In genomic region chr1:151290709-151291303, GRCh38 we compare ENCODE assay signal across 27 cellular contexts. TPM values are rescaled to one million over a fixed set of nuclear protein-coding genes. Genes with fewer than 3 reads are reported as not detected.
DNase-seq lines count a peak whose midpoint lies in the region; ATAC-seq, FAIRE-seq and TF ChIP-seq lines count a peak whose summit lies in the region.
"Had no signal": no experiment of that assay in that cellular context is flagged by ENCODE, and none has a peak within 500 bp of the region (broad histone marks: within the 10 kb centered on the region; RNA-seq: fewer than 3 reads in every experiment).

No MANE protein-coding gene starts in this region.

- TF ChIP-seq CTCF in A549 (IDR thresholded peaks at IDR 0.05) (no peak), K562 (IDR thresholded peaks at IDR 0.05 in 2 of 3, conservative IDR thresholded peaks at IDR 0.05 in 1 of 3; ENCODE audit: insufficient read depth in 2 of 3, low read depth in 1 of 3, low read length in 3 of 3) (no peak), left lung (IDR thresholded peaks at IDR 0.05) (no peak), upper lobe of right lung (IDR thresholded peaks at IDR 0.05) (no peak)

- H3K9me3 Mint-ChIP-seq in natural killer cell treated with Interleukin-12 subunit alpha and Interleukin-12 subunit beta and Interleukin-15 and Interleukin-18, amount 100 ng/mL, for 72 hours: no peaks in the 10 kb centered on the region
- H3K9me3 Mint-ChIP-seq in activated CD4-positive, alpha-beta T cell treated with anti-CD3 and anti-CD28 coated beads for 36 hours (ENCODE audit: low read depth): no peaks in the 10 kb centered on the region
- H3K9me3 Mint-ChIP-seq in activated naive CD8-positive, alpha-beta T cell treated with anti-CD3 and anti-CD28 coated beads, Interleukin-2, amount 50 U/mL, for 24 hours: no peaks in the 10 kb centered on the region
- H3K9me3 Mint-ChIP-seq: activated CD4-positive, alpha-beta T cell treated with anti-CD3 and anti-CD28 coated beads, Interleukin-2, amount 10 ng/mL, durations not matched to agents 24 days and 14 days; activated naive CD4-positive, alpha-beta T cell treated with anti-CD3 and anti-CD28 coated beads, Interleukin-2, amount 50 U/mL, for 24 hours had no signal

- H3K79me2 ChIP-seq in K562 (ENCODE audit: control insufficient read depth, insufficient read depth, low read length): no peaks in the 10 kb centered on the region; the same call in 1 of the 3 replicates

- H3K4me3 Mint-ChIP-seq in natural killer cell treated with Interleukin-12 subunit alpha and Interleukin-12 subunit beta and Interleukin-15 and Interleukin-18, amount 100 ng/mL, for 72 hours: peak overlapping the region; percentile 55
- H3K4me3 Mint-ChIP-seq in activated CD4-positive, alpha-beta T cell treated with anti-CD3 and anti-CD28 coated beads for 36 hours: no peak overlapping the region
- H3K4me3 Mint-ChIP-seq in activated naive CD8-positive, alpha-beta T cell treated with anti-CD3 and anti-CD28 coated beads, Interleukin-2, amount 50 U/mL, for 24 hours: no peak overlapping the region
- H3K4me3 Mint-ChIP-seq: activated CD4-positive, alpha-beta T cell treated with anti-CD3 and anti-CD28 coated beads, Interleukin-2, amount 10 ng/mL, durations not matched to agents 24 days and 14 days; activated naive CD4-positive, alpha-beta T cell treated with anti-CD3 and anti-CD28 coated beads, Interleukin-2, amount 50 U/mL, for 24 hours had no signal

- POLR2A ChIA-PET in A549 (lab: Yijun Ruan, JAX) (no interaction called here), K562 (lab: Yijun Ruan, JAX) (interaction anchor here (0.7 to 1.2 kb wide), 2 partner anchors 10 to 12 kb away, joined by 3 to 5 read pairs; no protein-coding TSS in a partner anchor)
- POLR2A ChIA-PET in activated CD4-positive, alpha-beta T cell treated with anti-CD3 and anti-CD28 coated beads for 36 hours (lab: Charles Lee): no interaction called here

- no peak for ATAC-seq in A549
- ATAC-seq in K562: peak; percentile 4; the same call in 2 of the 3 replicates
- peak; percentile 81 to 85 for ATAC-seq in natural killer cell treated with Interleukin-12 subunit alpha and Interleukin-12 subunit beta and Interleukin-15 and Interleukin-18, amount 100 ng/mL, for 72 hours
- ATAC-seq in left lung: no peak
- no peak for ATAC-seq in activated CD4-positive, alpha-beta T cell treated with anti-CD3 and anti-CD28 coated beads for 36 hours
- no peak for ATAC-seq in upper lobe of right lung
- no peak for ATAC-seq in activated naive CD8-positive, alpha-beta T cell treated with anti-CD3 and anti-CD28 coated beads, Interleukin-2, amount 50 U/mL, for 24 hours

- peaks cover 32 to 42% of the 10 kb centered on the region in 2 donors for H3K4me1 Mint-ChIP-seq in natural killer cell treated with Interleukin-12 subunit alpha and Interleukin-12 subunit beta and Interleukin-15 and Interleukin-18, amount 100 ng/mL, for 72 hours (ENCODE audit: low read depth in 2 of 2)
- H3K4me1 Mint-ChIP-seq in activated CD4-positive, alpha-beta T cell treated with anti-CD3 and anti-CD28 coated beads for 36 hours: no peaks in the 10 kb centered on the region
- H3K4me1 Mint-ChIP-seq in activated naive CD8-positive, alpha-beta T cell treated with anti-CD3 and anti-CD28 coated beads, Interleukin-2, amount 50 U/mL, for 24 hours: peaks cover 6% of the 10 kb centered on the region

- no peaks in the 10 kb centered on the region for H3K27me3 Mint-ChIP-seq in natural killer cell treated with Interleukin-12 subunit alpha and Interleukin-12 subunit beta and Interleukin-15 and Interleukin-18, amount 100 ng/mL, for 72 hours
- H3K27me3 Mint-ChIP-seq in activated CD4-positive, alpha-beta T cell treated with anti-CD3 and anti-CD28 coated beads for 36 hours: no peaks in the 10 kb centered on the region
- H3K27me3 Mint-ChIP-seq in activated naive CD8-positive, alpha-beta T cell treated with anti-CD3 and anti-CD28 coated beads, Interleukin-2, amount 50 U/mL, for 24 hours: no peaks in the 10 kb centered on the region
- H3K27me3 Mint-ChIP-seq: activated CD4-positive, alpha-beta T cell treated with anti-CD3 and anti-CD28 coated beads, Interleukin-2, amount 10 ng/mL, durations not matched to agents 24 days and 14 days; activated naive CD4-positive, alpha-beta T cell treated with anti-CD3 and anti-CD28 coated beads, Interleukin-2, amount 50 U/mL, for 24 hours had no signal

- H3K36me3 Mint-ChIP-seq in natural killer cell treated with Interleukin-12 subunit alpha and Interleukin-12 subunit beta and Interleukin-15 and Interleukin-18, amount 100 ng/mL, for 72 hours: peaks cover 11% of the 10 kb centered on the region
- peaks cover 43% of the 10 kb centered on the region for H3K36me3 Mint-ChIP-seq in activated CD4-positive, alpha-beta T cell treated with anti-CD3 and anti-CD28 coated beads for 36 hours (ENCODE audit: low read depth)
- H3K36me3 Mint-ChIP-seq in activated naive CD8-positive, alpha-beta T cell treated with anti-CD3 and anti-CD28 coated beads, Interleukin-2, amount 50 U/mL, for 24 hours (ENCODE audit: low read depth): peaks cover 33% of the 10 kb centered on the region

- in situ Hi-C loops in GM18951 (cut with MboI; ENCODE audit: low sequenced_read_pairs, unreplicated experiment) (no loop called here), K562 (cut with MboI) (no loop called here)

- no peak for TF ChIP-seq EP300 in A549 (IDR thresholded peaks at IDR 0.05)
- TF ChIP-seq EP300 in K562 (IDR thresholded peaks at IDR 0.05; ENCODE audit: low read length): no peak

- 90% methylated on average over 14 of the region's 19 CpGs for WGBS in A549 (ENCODE audit: missing lambda C conversion rate)
- 90% methylated on average over 19 of the region's 19 CpGs for WGBS in K562 (ENCODE audit: insufficient coverage, low coverage, missing lambda C conversion rate)

- no peaks in the 10 kb centered on the region for H3K27me3 ChIP-seq in K562 (ENCODE audit: control insufficient read depth in 2 of 2, insufficient read depth in 2 of 2, low read length in 2 of 2)
- no peaks in the 10 kb centered on the region for H3K27me3 ChIP-seq in left lung
- no peaks in the 10 kb centered on the region for H3K27me3 ChIP-seq in upper lobe of right lung
- H3K27me3 ChIP-seq: ascending aorta had no signal

- BruUV-seq in K562 (replicated peaks; lab: Mats Ljungman, UMichigan): no TSS peak

- CTCF ChIA-PET in A549 (lab: Yijun Ruan, JAX): interaction anchor here (0.7 to 2.4 kb wide), 2 partner anchors 10 to 50 kb away, joined by 3 to 9 read pairs; no protein-coding TSS in a partner anchor
- CTCF ChIA-PET in K562 (lab: Yijun Ruan, JAX; ENCODE audit: low intra/inter-chr PET ratio): no interaction called here
- CTCF ChIA-PET in activated CD4-positive, alpha-beta T cell treated with anti-CD3 and anti-CD28 coated beads for 36 hours (lab: Charles Lee): interaction anchor here (0.7 kb wide), 1 partner anchor 50 kb away, joined by 5 read pairs; no protein-coding TSS in a partner anchor

- H3K27ac ChIP-seq in A549: no peak overlapping the region
- H3K27ac ChIP-seq in K562 (ENCODE audit: extremely low read depth, low read depth, low read length): no peak overlapping the region
- no peak overlapping the region for H3K27ac ChIP-seq in left lung
- no peak overlapping the region for H3K27ac ChIP-seq in upper lobe of right lung
- H3K27ac ChIP-seq: ascending aorta, C4-2B, SK-N-MC had no signal

- H3K4me3 ChIP-seq in A549 (no peak overlapping the region), K562 (no peak overlapping the region), left lung (no peak overlapping the region), upper lobe of right lung (no peak overlapping the region)
- H3K4me3 ChIP-seq: ascending aorta, lung, SK-N-MC had no signal

- no peaks in the 10 kb centered on the region for H3K4me1 ChIP-seq in A549
- H3K4me1 ChIP-seq in K562 (replicated peaks in 1 of 2; ENCODE audit: control insufficient read depth in 2 of 2, insufficient read depth in 2 of 2, low read length in 2 of 2): peaks cover 0 to 30% of the 10 kb centered on the region in 2 experiments; a peak in 2 of 5 replicates
- peaks cover 0 to 3% of the 10 kb centered on the region in 2 donors for H3K4me1 ChIP-seq in left lung
- H3K4me1 ChIP-seq in upper lobe of right lung: no peaks in the 10 kb centered on the region
- H3K4me1 ChIP-seq: ascending aorta had no signal

- H3K27ac Mint-ChIP-seq in natural killer cell treated with Interleukin-12 subunit alpha and Interleukin-12 subunit beta and Interleukin-15 and Interleukin-18, amount 100 ng/mL, for 72 hours: peak overlapping the region; percentile 76 to 82
- H3K27ac Mint-ChIP-seq in activated CD4-positive, alpha-beta T cell treated with anti-CD3 and anti-CD28 coated beads for 36 hours: no peak overlapping the region
- H3K27ac Mint-ChIP-seq in activated naive CD8-positive, alpha-beta T cell treated with anti-CD3 and anti-CD28 coated beads, Interleukin-2, amount 50 U/mL, for 24 hours: no peak overlapping the region
- H3K27ac Mint-ChIP-seq: activated naive CD4-positive, alpha-beta T cell treated with anti-CD3 and anti-CD28 coated beads, Interleukin-2, amount 50 U/mL, for 24 hours had no signal

- no peak overlapping the region for H2AFZ ChIP-seq in K562 (ENCODE audit: low read depth, low read length)

- peaks cover 7% of the 10 kb centered on the region for H3K9me1 ChIP-seq in K562 (ENCODE audit: control insufficient read depth, insufficient read depth, low read length)

- H3K4me2 ChIP-seq in A549: no peak overlapping the region
- no peak overlapping the region for H3K4me2 ChIP-seq in K562 (ENCODE audit: insufficient read depth, low read length)

- H4K20me1 ChIP-seq in K562 (replicated peaks; ENCODE audit: control insufficient read depth, insufficient read depth, low read length): peaks cover 9% of the 10 kb centered on the region; the same call in 1 of the 2 replicates

- DNase-seq in A549 (ENCODE audit: low read depth in 1 of 2, low spot score in 1 of 2) (no peak), K562 (ENCODE audit: extremely low read depth in 1 of 4, low spot score in 3 of 4) (no peak), left lung (no peak), upper lobe of right lung (no peak)
- DNase-seq in natural killer cell treated with Interleukin-12 subunit alpha and Interleukin-12 subunit beta and Interleukin-15 and Interleukin-18, amount 100 ng/mL, for 72 hours (ENCODE audit: low spot score): peak; percentile 83
- no peak for DNase-seq in activated CD4-positive, alpha-beta T cell treated with anti-CD3 and anti-CD28 coated beads for 36 hours
- no peak for DNase-seq in activated naive CD8-positive, alpha-beta T cell treated with anti-CD3 and anti-CD28 coated beads, Interleukin-2, amount 50 U/mL, for 24 hours
- DNase-seq: ACHN; activated CD4-positive, alpha-beta T cell treated with anti-CD3 and anti-CD28 coated beads, Interleukin-2, amount 10 ng/mL, durations not matched to agents 24 days and 14 days; caudate nucleus; EL; Karpas-422; kidney; NCI-H1694; NCI-H526; occipital lobe; small intestine; stimulated activated CD4-positive, alpha-beta T cell treated with anti-CD3 and anti-CD28 coated beads, Interleukin-2, amount 100 ng/mL, for 24 hours; T-helper 2 cell had no signal

- TF ChIP-seq RAD21 in A549 (conservative IDR thresholded peaks at IDR 0.05 in 1 of 2, IDR thresholded peaks at IDR 0.05 in 1 of 2) (no peak), K562 (CRISPR knock-in tag; conservative IDR thresholded peaks at IDR 0.05 in 1 of 2, IDR thresholded peaks at IDR 0.05 in 1 of 2) (no peak)

- TF ChIP-seq POLR2A in A549 (IDR thresholded peaks at IDR 0.05; ENCODE audit: low read length): no peak
- peak; percentile 31 for TF ChIP-seq POLR2A in GM18951 (IDR thresholded peaks at IDR 0.05; ENCODE audit: extremely low read depth, insufficient read depth, insufficient read length)
- TF ChIP-seq POLR2A in K562 (conservative IDR thresholded peaks at IDR 0.05): peak; percentile 54; the same call in 1 of the 2 replicates

- H3K36me3 ChIP-seq in K562 (ENCODE audit: control insufficient read depth, insufficient read depth, low read length): peaks cover 97% of the 10 kb centered on the region; the same call in 2 of the 3 replicates
- peaks cover 0 to 100% of the 10 kb centered on the region in 2 donors for H3K36me3 ChIP-seq in left lung
- H3K36me3 ChIP-seq in upper lobe of right lung: peaks cover 98% of the 10 kb centered on the region

- H3K9ac ChIP-seq in K562 (ENCODE audit: insufficient read depth in 1 of 2, low read depth in 2 of 2, low read length in 2 of 2): peak overlapping the region in 1 of 2 experiments; percentile 55; a peak in 1 of 4 replicates

- intact Hi-C loops in K562 (cut with micrococcal nuclease) (no loop called here), left lung (cut with DNase I) (no loop called here), upper lobe of right lung (cut with DNase I) (no loop called here)
- intact Hi-C loops in activated CD4-positive, alpha-beta T cell treated with anti-CD3 and anti-CD28 coated beads for 36 hours (cut with DNase I, micrococcal nuclease): loop anchor here in 1 of 2 experiments (1.0 kb wide), 1 partner anchor 8 kb away; no protein-coding TSS in a partner anchor

- FAIRE-seq in A549 (lab: Jason Lieb, UNC): no peak
- FAIRE-seq in K562 (lab: Jason Lieb, UNC): no peak
- FAIRE-seq: HTR-8/SVneo, kidney, small intestine, urothelium cell line had no signal

- H3K9me3 ChIP-seq in A549: no peaks in the 10 kb centered on the region
- H3K9me3 ChIP-seq in K562 (replicated peaks; ENCODE audit: control insufficient read depth, insufficient read depth, low read depth, low read length): no peaks in the 10 kb centered on the region
- H3K9me3 ChIP-seq in left lung: no peaks in the 10 kb centered on the region
- no peaks in the 10 kb centered on the region for H3K9me3 ChIP-seq in upper lobe of right lung
- H3K9me3 ChIP-seq: ascending aorta had no signal

RNA-seq across cellular contexts. Expression of gene ZNF687, which starts 8.7 kb away (rescaled TPM):
- 14.0 and 14.3 TPM in 2 replicates for polyA plus RNA-seq in A549 (2011; rRNA removed)
- polyA plus RNA-seq in A549 (2012; cell fraction: cytosol; rRNA removed): 12.8 and 19.3 TPM in 2 replicates
- 34.6 and 46.3 TPM in 2 replicates for polyA plus RNA-seq in A549 (2012; cell fraction: nucleus; rRNA removed)
- polyA plus RNA-seq in A549 (2017; fragmentation: RNase III; extraction: RNeasy Plus Mini Kit Qiagen cat#74134 plus additional on column Dnase treatment): 16.3 to 18.4 TPM (median 17.5 TPM) in 3 replicates
- 52.0 and 52.8 TPM in 2 replicates for polyA minus RNA-seq in A549 (2011; rRNA and poly(A)+ RNA removed)
- 31.3 and 87.1 TPM in 2 replicates for total RNA-seq in K562 (2011; cell fraction: chromatin; rRNA removed; ENCODE audit: low replicate concordance)
- 63.7 and 79.5 TPM in 2 replicates for total RNA-seq in K562 (2011; cell fraction: nucleolus; rRNA removed)
- 34.4 and 45.7 TPM in 2 replicates for total RNA-seq in K562 (2011; cell fraction: nucleoplasm; rRNA removed)
- 12.3 and 15.6 TPM in 2 replicates for total RNA-seq in K562 (2014; rRNA removed)
- total RNA-seq in K562 (2014; rRNA removed; fragmentation: Illumina TruSeq; extraction: Trizol): 5.1 and 6.9 TPM in 2 replicates
- 10.6 and 10.7 TPM in 2 replicates for total RNA-seq in K562 (2015; rRNA removed; fragmentation: Illumina TruSeq; extraction: Trizol)
- total RNA-seq in K562 (2021): 22.7 and 26.4 TPM in 2 replicates
- polyA plus RNA-seq in K562 (2011; rRNA removed): 9.0 and 16.9 TPM in 2 replicates
- polyA plus RNA-seq in K562 (2011; cell fraction: cytosol; rRNA removed): 18.6 and 24.5 TPM in 2 replicates
- polyA plus RNA-seq in K562 (2011; cell fraction: nucleus; rRNA removed): 32.1 and 47.9 TPM in 2 replicates
- polyA plus RNA-seq in K562 (2012): 14.2 and 25.5 TPM in 2 replicates
- polyA plus RNA-seq in K562 (2014; fragmentation: Illumina TruSeq; extraction: Trizol): 11.5 and 14.4 TPM in 2 replicates
- under 1 TPM; 0.13 to 0.21 TPM for polyA plus RNA-seq in K562 (2014; fragmentation: Nextera tagmentation; extraction: Ambion mirVana)
- 12.8 and 13.2 TPM in 2 replicates for polyA plus RNA-seq in K562 (2014; rRNA removed)
- polyA minus RNA-seq in K562 (2011; rRNA and poly(A)+ RNA removed): 15.5 and 16.2 TPM in 2 replicates
- polyA minus RNA-seq in K562 (2011; cell fraction: cytosol; rRNA and poly(A)+ RNA removed): 19.1 and 23.9 TPM in 2 replicates
- polyA minus RNA-seq in K562 (2011; cell fraction: nucleus; rRNA and poly(A)+ RNA removed): 33.4 and 47.0 TPM in 2 replicates
- total RNA-seq in natural killer cell treated with Interleukin-12 subunit alpha and Interleukin-12 subunit beta and Interleukin-15 and Interleukin-18, amount 100 ng/mL, for 72 hours: 10 to 100 TPM; 29.1 to 31.2 TPM
- total RNA-seq in left lung: 10 to 100 TPM; 17.7 to 22.8 TPM
- 10 to 100 TPM; 27.2 to 30.1 TPM for total RNA-seq in activated CD4-positive, alpha-beta T cell treated with anti-CD3 and anti-CD28 coated beads for 36 hours
- total RNA-seq in upper lobe of right lung: 22.5 TPM

RNA-seq across cellular contexts. Expression of gene PSMD4, which starts 36.3 kb away (rescaled TPM):
- 241 and 265 TPM in 2 replicates for polyA plus RNA-seq in A549 (2011; rRNA removed)
- 356 and 395 TPM in 2 replicates for polyA plus RNA-seq in A549 (2012; cell fraction: cytosol; rRNA removed)
- polyA plus RNA-seq in A549 (2012; cell fraction: nucleus; rRNA removed): 270 and 344 TPM in 2 replicates
- 207 to 218 TPM (median 210 TPM) in 3 replicates for polyA plus RNA-seq in A549 (2017; fragmentation: RNase III; extraction: RNeasy Plus Mini Kit Qiagen cat#74134 plus additional on column Dnase treatment)
- polyA minus RNA-seq in A549 (2011; rRNA and poly(A)+ RNA removed): 218 and 220 TPM in 2 replicates
- 204 and 285 TPM in 2 replicates for total RNA-seq in K562 (2011; cell fraction: chromatin; rRNA removed; ENCODE audit: low replicate concordance)
- total RNA-seq in K562 (2011; cell fraction: nucleolus; rRNA removed): 154 and 177 TPM in 2 replicates
- 184 and 195 TPM in 2 replicates for total RNA-seq in K562 (2011; cell fraction: nucleoplasm; rRNA removed)
- total RNA-seq in K562 (2014; rRNA removed): 298 and 306 TPM in 2 replicates
- total RNA-seq in K562 (2014; rRNA removed; fragmentation: Illumina TruSeq; extraction: Trizol): 322 and 353 TPM in 2 replicates
- total RNA-seq in K562 (2015; rRNA removed; fragmentation: Illumina TruSeq; extraction: Trizol): 291 and 295 TPM in 2 replicates
- total RNA-seq in K562 (2021): 243 and 255 TPM in 2 replicates
- polyA plus RNA-seq in K562 (2011; rRNA removed): 298 and 324 TPM in 2 replicates
- polyA plus RNA-seq in K562 (2011; cell fraction: cytosol; rRNA removed): 395 and 420 TPM in 2 replicates
- polyA plus RNA-seq in K562 (2011; cell fraction: nucleus; rRNA removed): 143 and 175 TPM in 2 replicates
- 260 and 366 TPM in 2 replicates for polyA plus RNA-seq in K562 (2012)
- 283 and 307 TPM in 2 replicates for polyA plus RNA-seq in K562 (2014; fragmentation: Illumina TruSeq; extraction: Trizol)
- polyA plus RNA-seq in K562 (2014; fragmentation: Nextera tagmentation; extraction: Ambion mirVana): 100 to 1,000 TPM; 194 to 243 TPM
- polyA plus RNA-seq in K562 (2014; rRNA removed): 302 and 313 TPM in 2 replicates
- polyA minus RNA-seq in K562 (2011; rRNA and poly(A)+ RNA removed): 332 and 377 TPM in 2 replicates
- 124 and 136 TPM in 2 replicates for polyA minus RNA-seq in K562 (2011; cell fraction: cytosol; rRNA and poly(A)+ RNA removed)
- 48.2 and 62.2 TPM in 2 replicates for polyA minus RNA-seq in K562 (2011; cell fraction: nucleus; rRNA and poly(A)+ RNA removed)
- 100 to 1,000 TPM; 193 to 235 TPM for total RNA-seq in natural killer cell treated with Interleukin-12 subunit alpha and Interleukin-12 subunit beta and Interleukin-15 and Interleukin-18, amount 100 ng/mL, for 72 hours
- total RNA-seq in left lung: 100 to 1,000 TPM; 104 to 153 TPM
- 100 to 1,000 TPM; 187 to 243 TPM for total RNA-seq in activated CD4-positive, alpha-beta T cell treated with anti-CD3 and anti-CD28 coated beads for 36 hours
- total RNA-seq in upper lobe of right lung: 112 TPM

RNA-seq across cellular contexts. Expression of gene PI4KB, which starts 36.4 kb away (rescaled TPM):
- 34.4 and 37.7 TPM in 2 replicates for polyA plus RNA-seq in A549 (2011; rRNA removed)
- polyA plus RNA-seq in A549 (2012; cell fraction: cytosol; rRNA removed): 32.3 and 37.4 TPM in 2 replicates
- 37.4 and 40.0 TPM in 2 replicates for polyA plus RNA-seq in A549 (2012; cell fraction: nucleus; rRNA removed)
- polyA plus RNA-seq in A549 (2017; fragmentation: RNase III; extraction: RNeasy Plus Mini Kit Qiagen cat#74134 plus additional on column Dnase treatment): 26.3 to 27.6 TPM (median 26.8 TPM) in 3 replicates
- 78.2 and 106 TPM in 2 replicates for polyA minus RNA-seq in A549 (2011; rRNA and poly(A)+ RNA removed)
- total RNA-seq in K562 (2011; cell fraction: chromatin; rRNA removed; ENCODE audit: low replicate concordance): 172 and 273 TPM in 2 replicates
- 144 and 147 TPM in 2 replicates for total RNA-seq in K562 (2011; cell fraction: nucleolus; rRNA removed)
- total RNA-seq in K562 (2011; cell fraction: nucleoplasm; rRNA removed): 134 and 144 TPM in 2 replicates
- total RNA-seq in K562 (2014; rRNA removed): 45.1 and 62.4 TPM in 2 replicates
- 20.5 and 27.9 TPM in 2 replicates for total RNA-seq in K562 (2014; rRNA removed; fragmentation: Illumina TruSeq; extraction: Trizol)
- total RNA-seq in K562 (2015; rRNA removed; fragmentation: Illumina TruSeq; extraction: Trizol): 30.1 and 32.8 TPM in 2 replicates
- 51.8 and 54.3 TPM in 2 replicates for total RNA-seq in K562 (2021)
- polyA plus RNA-seq in K562 (2011; rRNA removed): 65.4 and 78.3 TPM in 2 replicates
- polyA plus RNA-seq in K562 (2011; cell fraction: cytosol; rRNA removed): 75.5 and 76.8 TPM in 2 replicates
- 206 and 207 TPM in 2 replicates for polyA plus RNA-seq in K562 (2011; cell fraction: nucleus; rRNA removed)
- 38.3 and 59.7 TPM in 2 replicates for polyA plus RNA-seq in K562 (2012)
- 55.8 and 58.0 TPM in 2 replicates for polyA plus RNA-seq in K562 (2014; fragmentation: Illumina TruSeq; extraction: Trizol)
- polyA plus RNA-seq in K562 (2014; fragmentation: Nextera tagmentation; extraction: Ambion mirVana): 1 to 10 TPM; 3.1 to 8.9 TPM
- polyA plus RNA-seq in K562 (2014; rRNA removed): 45.9 and 67.2 TPM in 2 replicates
- polyA minus RNA-seq in K562 (2011; rRNA and poly(A)+ RNA removed): 89.6 and 112 TPM in 2 replicates
- polyA minus RNA-seq in K562 (2011; cell fraction: cytosol; rRNA and poly(A)+ RNA removed): 33.2 and 48.9 TPM in 2 replicates
- 41.1 and 46.8 TPM in 2 replicates for polyA minus RNA-seq in K562 (2011; cell fraction: nucleus; rRNA and poly(A)+ RNA removed)
- total RNA-seq in natural killer cell treated with Interleukin-12 subunit alpha and Interleukin-12 subunit beta and Interleukin-15 and Interleukin-18, amount 100 ng/mL, for 72 hours: 10 to 100 TPM; 69.9 to 82.3 TPM
- 10 to 100 TPM; 54.8 to 71.3 TPM for total RNA-seq in left lung
- total RNA-seq in activated CD4-positive, alpha-beta T cell treated with anti-CD3 and anti-CD28 coated beads for 36 hours: 10 to 100 TPM; 53.0 to 54.5 TPM
- 65.0 TPM for total RNA-seq in upper lobe of right lung

RNA-seq across cellular contexts. Expression of gene RFX5, which starts 56.2 kb away (rescaled TPM):
- 55.9 and 70.0 TPM in 2 replicates for polyA plus RNA-seq in A549 (2011; rRNA removed)
- 20.8 and 28.8 TPM in 2 replicates for polyA plus RNA-seq in A549 (2012; cell fraction: cytosol; rRNA removed)
- 42.8 and 52.1 TPM in 2 replicates for polyA plus RNA-seq in A549 (2012; cell fraction: nucleus; rRNA removed)
- polyA plus RNA-seq in A549 (2017; fragmentation: RNase III; extraction: RNeasy Plus Mini Kit Qiagen cat#74134 plus additional on column Dnase treatment): 49.7 to 60.1 TPM (median 59.2 TPM) in 3 replicates
- 105 and 132 TPM in 2 replicates for polyA minus RNA-seq in A549 (2011; rRNA and poly(A)+ RNA removed)
- total RNA-seq in K562 (2011; cell fraction: chromatin; rRNA removed; ENCODE audit: low replicate concordance): 32.5 and 45.8 TPM in 2 replicates
- total RNA-seq in K562 (2011; cell fraction: nucleolus; rRNA removed): 29.5 and 32.4 TPM in 2 replicates
- total RNA-seq in K562 (2011; cell fraction: nucleoplasm; rRNA removed): 32.8 and 34.1 TPM in 2 replicates
- total RNA-seq in K562 (2014; rRNA removed): 25.7 and 30.5 TPM in 2 replicates
- total RNA-seq in K562 (2014; rRNA removed; fragmentation: Illumina TruSeq; extraction: Trizol): 32.2 and 34.6 TPM in 2 replicates
- 29.4 and 30.4 TPM in 2 replicates for total RNA-seq in K562 (2015; rRNA removed; fragmentation: Illumina TruSeq; extraction: Trizol)
- 32.7 and 36.1 TPM in 2 replicates for total RNA-seq in K562 (2021)
- 38.5 and 40.3 TPM in 2 replicates for polyA plus RNA-seq in K562 (2011; rRNA removed)
- polyA plus RNA-seq in K562 (2011; cell fraction: cytosol; rRNA removed): 16.5 and 17.9 TPM in 2 replicates
- polyA plus RNA-seq in K562 (2011; cell fraction: nucleus; rRNA removed): 77.0 and 80.0 TPM in 2 replicates
- 20.9 and 31.9 TPM in 2 replicates for polyA plus RNA-seq in K562 (2012)
- 36.2 and 48.2 TPM in 2 replicates for polyA plus RNA-seq in K562 (2014; fragmentation: Illumina TruSeq; extraction: Trizol)
- polyA plus RNA-seq in K562 (2014; fragmentation: Nextera tagmentation; extraction: Ambion mirVana): 1 to 10 TPM; 3.8 to 4.9 TPM
- 27.9 and 32.3 TPM in 2 replicates for polyA plus RNA-seq in K562 (2014; rRNA removed)
- polyA minus RNA-seq in K562 (2011; rRNA and poly(A)+ RNA removed): 23.8 and 26.6 TPM in 2 replicates
- polyA minus RNA-seq in K562 (2011; cell fraction: cytosol; rRNA and poly(A)+ RNA removed): 13.5 and 15.0 TPM in 2 replicates
- polyA minus RNA-seq in K562 (2011; cell fraction: nucleus; rRNA and poly(A)+ RNA removed): 17.4 and 27.3 TPM in 2 replicates
- 10 to 100 TPM; 40.3 to 95.4 TPM for total RNA-seq in natural killer cell treated with Interleukin-12 subunit alpha and Interleukin-12 subunit beta and Interleukin-15 and Interleukin-18, amount 100 ng/mL, for 72 hours
- total RNA-seq in left lung: 10 to 100 TPM; 37.1 to 63.3 TPM
- 10 to 100 TPM; 47.6 to 50.4 TPM for total RNA-seq in activated CD4-positive, alpha-beta T cell treated with anti-CD3 and anti-CD28 coated beads for 36 hours
- 45.8 TPM for total RNA-seq in upper lobe of right lung

Comparison
In these comparisons a context has a peak if more than half of its experiments do, and no peak if none do; other contexts are left out.
1. ATAC-seq: peak in K562 (single experiment) and natural killer cell treated with Interleukin-12 subunit alpha and Interleukin-12 subunit beta and Interleukin-15 and Interleukin-18, amount 100 ng/mL, for 72 hours (2 of 2); none in A549 (0 of 2), left lung (single experiment), activated CD4-positive, alpha-beta T cell treated with anti-CD3 and anti-CD28 coated beads for 36 hours (single experiment), upper lobe of right lung (single experiment) and activated naive CD8-positive, alpha-beta T cell treated with anti-CD3 and anti-CD28 coated beads, Interleukin-2, amount 50 U/mL, for 24 hours (single experiment).
2. H3K27ac Mint-ChIP-seq: peak in natural killer cell treated with Interleukin-12 subunit alpha and Interleukin-12 subunit beta and Interleukin-15 and Interleukin-18, amount 100 ng/mL, for 72 hours (2 of 2); none in activated CD4-positive, alpha-beta T cell treated with anti-CD3 and anti-CD28 coated beads for 36 hours (single experiment) and activated naive CD8-positive, alpha-beta T cell treated with anti-CD3 and anti-CD28 coated beads, Interleukin-2, amount 50 U/mL, for 24 hours (single experiment).
3. Of the 35 proteins assayed by ChIP-seq in both K562 and A549: peak only in K562: POLR2A; only in A549: POLR2AphosphoS2; in both: none; in neither: 33.